12 cellular contexts compared by ENCODE assay signal in the genomic region with DNA sequence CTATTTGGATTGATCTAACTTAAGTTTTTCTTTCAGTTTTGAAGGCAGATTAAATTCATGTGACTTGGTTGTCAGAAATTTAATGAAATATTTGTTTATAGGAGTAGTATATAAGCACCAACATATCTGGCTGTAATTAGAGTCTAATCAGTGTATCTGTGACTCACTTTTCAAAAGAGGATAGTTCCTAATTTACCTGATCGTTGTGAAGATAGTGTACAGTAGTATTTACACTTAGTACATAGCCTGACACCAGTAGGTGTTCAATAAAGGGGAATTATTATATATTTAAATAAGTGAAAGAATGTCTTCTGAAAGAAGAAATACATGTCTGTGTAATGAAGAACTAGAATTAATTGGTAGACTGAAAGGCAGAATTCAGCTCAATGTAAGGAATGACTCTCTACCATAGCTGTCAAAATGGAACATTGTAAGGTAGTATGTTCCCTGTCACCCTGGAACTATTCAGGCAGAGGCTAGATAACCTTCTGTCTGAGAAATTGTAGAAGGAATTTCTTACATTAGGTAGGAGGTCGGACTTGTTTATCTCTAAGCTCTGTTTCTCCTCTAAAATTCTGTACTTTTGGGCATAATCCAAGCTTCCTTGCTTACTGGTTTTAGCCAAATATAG. TPM values are rescaled to one million over a fixed set of nuclear protein-coding genes. Genes with fewer than 3 reads are reported as not detected.
DNase-seq lines count a peak whose midpoint lies in the region; ATAC-seq and TF ChIP-seq lines count a peak whose summit lies in the region.
"Had no signal": no experiment of that assay in that cellular context is flagged by ENCODE, and none has a peak within 500 bp of the region (broad histone marks: within the 10 kb centered on the region; RNA-seq: fewer than 3 reads in every experiment).

No MANE protein-coding gene starts in this region.

- ATAC-seq in natural killer cell (peak in 2 of 3 donors; percentile 5 to 17), SK-N-SH treated with all-trans-retinoic acid at 6 μM for 48 hours (no peak), GM21825 (IDR thresholded peaks at IDR 0.05; ENCODE audit: unreplicated experiment) (no peak)

- H3K4me3 Mint-ChIP-seq in activated naive CD8-positive, alpha-beta T cell: peak overlapping the region; percentile 66
- H3K4me3 Mint-ChIP-seq in natural killer cell: peak overlapping the region; percentile 62

- TF ChIP-seq EP300 in suprapubic skin (IDR thresholded peaks at IDR 0.05): no peak

- H3K36me3 ChIP-seq in BLaER1 treated with 17β-estradiol and CSF1 and Interleukin-3, amounts not matched to agents 10 nM and 100 nM: peaks cover 0 to 48% (median 12%) of the 10 kb centered on the region in 11 experiments; a peak in 10 of 22 replicates
- H3K36me3 ChIP-seq in suprapubic skin: no peaks in the 10 kb centered on the region
- H3K36me3 ChIP-seq: right atrium auricular region had no signal

- no peak overlapping the region for H3K4me3 ChIP-seq in BLaER1 treated with 17β-estradiol and CSF1 and Interleukin-3, amounts not matched to agents 10 nM and 100 nM
- H3K4me3 ChIP-seq in suprapubic skin: no peak overlapping the region
- H3K4me3 ChIP-seq: right atrium auricular region had no signal

- intact Hi-C loops in natural killer cell (cut with micrococcal nuclease): no loop called here

- peak overlapping the region in 1 of 11 experiments; percentile 7; a peak in 1 of 22 replicates for H3K27ac ChIP-seq in BLaER1 treated with 17β-estradiol and CSF1 and Interleukin-3, amounts not matched to agents 10 nM and 100 nM
- no peak overlapping the region for H3K27ac ChIP-seq in suprapubic skin
- H3K27ac ChIP-seq: right atrium auricular region had no signal

- peaks cover 33 to 93% (median 64%) of the 10 kb centered on the region in 10 experiments for H3K4me1 ChIP-seq in BLaER1 treated with 17β-estradiol and CSF1 and Interleukin-3, amounts not matched to agents 10 nM and 100 nM
- peaks cover 47% of the 10 kb centered on the region for H3K4me1 ChIP-seq in suprapubic skin

- TF ChIP-seq POLR2A in suprapubic skin (IDR thresholded peaks at IDR 0.05): no peak

- TF ChIP-seq CTCF in natural killer cell (IDR thresholded peaks at IDR 0.05) (no peak), suprapubic skin (IDR thresholded peaks at IDR 0.05) (no peak)

- no peaks in the 10 kb centered on the region; a peak in 1 of 22 replicates for H3K9me3 ChIP-seq in BLaER1 treated with 17β-estradiol and CSF1 and Interleukin-3, amounts not matched to agents 10 nM and 100 nM (replicated peaks in 1 of 11)
- H3K9me3 ChIP-seq in suprapubic skin: no peaks in the 10 kb centered on the region
- H3K9me3 ChIP-seq: right atrium auricular region had no signal

- 60% methylated on average over 2 of the region's 2 CpGs for WGBS in suprapubic skin

- H3K4me2 ChIP-seq in BLaER1 treated with 17β-estradiol and CSF1 and Interleukin-3, amounts not matched to agents 10 nM and 100 nM: peak overlapping the region in 10 of 11 experiments; percentile 11 to 98 (median 88); a peak in 16 of 22 replicates

- no peaks in the 10 kb centered on the region for H3K27me3 ChIP-seq in BLaER1 treated with 17β-estradiol and CSF1 and Interleukin-3, amounts not matched to agents 10 nM and 100 nM
- H3K27me3 ChIP-seq in suprapubic skin: no peaks in the 10 kb centered on the region
- H3K27me3 ChIP-seq: right atrium auricular region had no signal

- peaks cover 2% of the 10 kb centered on the region for H3K36me3 Mint-ChIP-seq in activated naive CD8-positive, alpha-beta T cell
- H3K36me3 Mint-ChIP-seq in natural killer cell: no peaks in the 10 kb centered on the region

- no peaks in the 10 kb centered on the region for H3K9me3 Mint-ChIP-seq in activated naive CD8-positive, alpha-beta T cell (ENCODE audit: low read depth)
- no peaks in the 10 kb centered on the region for H3K9me3 Mint-ChIP-seq in natural killer cell

- H3K27me3 Mint-ChIP-seq in activated naive CD8-positive, alpha-beta T cell: no peaks in the 10 kb centered on the region
- H3K27me3 Mint-ChIP-seq in natural killer cell (ENCODE audit: low read depth in 2 of 2): no peaks in the 10 kb centered on the region

- peaks cover 47 to 98% (median 68%) of the 10 kb centered on the region in 11 experiments; a peak in 21 of 22 replicates for H4K20me1 ChIP-seq in BLaER1 treated with 17β-estradiol and CSF1 and Interleukin-3, amounts not matched to agents 10 nM and 100 nM

- H3K27ac Mint-ChIP-seq in activated naive CD8-positive, alpha-beta T cell: peak overlapping the region; percentile 76
- peak overlapping the region; percentile 77 to 85 for H3K27ac Mint-ChIP-seq in natural killer cell

- DNase-seq in G401 (ENCODE audit: low spot score) (peak; percentile 46), natural killer cell (no peak), suprapubic skin (ENCODE audit: low spot score in 2 of 2) (no peak), NCI-H69 (lab: John Stamatoyannopoulos, UW) (no peak)
- DNase-seq: HCEC 1CT, NCI-H2029 treated with DMSO at 0.1 percent for 48 hours, SIG-M5 had no signal

- in situ Hi-C loops in G401 (cut with HindIII; ENCODE audit: low sequenced_read_pairs): no loop called here

- peaks cover 89% of the 10 kb centered on the region for H3K4me1 Mint-ChIP-seq in activated naive CD8-positive, alpha-beta T cell (ENCODE audit: low read depth)
- peaks cover 84 to 85% of the 10 kb centered on the region in 2 donors for H3K4me1 Mint-ChIP-seq in natural killer cell

- H3K9ac ChIP-seq in BLaER1 treated with 17β-estradiol and CSF1 and Interleukin-3, amounts not matched to agents 10 nM and 100 nM: no peak overlapping the region

TF ChIP-seq in SK-N-SH treated with all-trans-retinoic acid at 6 μM for 48 hours, 23 proteins besides CTCF, POLR2A, EP300 and RAD21:
- TF ChIP-seq TSHZ2 (CRISPR knock-in tag; IDR thresholded peaks at IDR 0.05) (no peak), ISL1 (CRISPR knock-in tag; IDR thresholded peaks at IDR 0.05) (no peak), GLIS3 (CRISPR knock-in tag; IDR thresholded peaks at IDR 0.05) (no peak), ARNTL (CRISPR knock-in tag; IDR thresholded peaks at IDR 0.05; ENCODE audit: borderline replicate concordance, low read depth) (no peak)
TF ChIP-seq in SK-N-SH treated with all-trans-retinoic acid at 6 μM for 48 hours: peak in this region for 0.

RNA-seq across cellular contexts. Expression of gene TGFBR1, which starts 8.6 kb away (rescaled TPM):
- total RNA-seq in G401 (2014; rRNA removed; shearing (Covaris generic)): 16.2 and 16.9 TPM in 2 replicates
- 100 to 1,000 TPM in 2 of 3 donors, 10 to 100 TPM in 1; 78.0 to 120 (median 113) TPM for total RNA-seq in natural killer cell
- total RNA-seq in suprapubic skin: 10 to 100 TPM; 11.3 to 19.8 (median 14.7) TPM

Comparison
In these comparisons a context has a peak if more than half of its experiments do, and no peak if none do; other contexts are left out.
1. ATAC-seq: peak in natural killer cell (2 of 3); none in SK-N-SH treated with all-trans-retinoic acid at 6 μM for 48 hours (single experiment) and GM21825 (single experiment).